ENCODE assay signal across 14 cellular contexts in the genomic region with DNA sequence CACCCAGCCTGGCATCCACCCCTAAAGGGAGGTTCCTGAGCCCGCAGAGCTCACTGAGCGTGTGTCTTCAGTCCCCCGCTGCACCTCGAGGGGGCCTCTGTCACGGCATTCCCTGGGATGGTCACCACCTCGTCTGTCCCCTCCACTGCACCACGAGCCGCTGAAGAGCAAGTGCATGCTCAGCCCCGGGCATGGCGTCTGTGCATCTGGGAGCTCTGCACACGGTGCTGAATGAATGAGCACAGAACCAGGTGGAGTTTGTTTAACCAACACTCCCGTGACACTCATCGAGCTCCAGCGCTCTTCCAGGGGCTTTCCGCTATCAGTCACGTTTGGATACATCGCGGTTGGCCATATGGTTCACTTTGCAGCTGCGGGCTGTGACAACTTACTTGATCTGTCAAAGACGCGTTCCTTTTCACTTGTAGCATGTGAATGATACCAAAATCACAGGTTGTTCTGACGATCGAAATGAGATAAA. TPM values are rescaled to one million over a fixed set of nuclear protein-coding genes. Genes with fewer than 3 reads are reported as not detected.
DNase-seq lines count a peak whose midpoint lies in the region; ATAC-seq and TF ChIP-seq lines count a peak whose summit lies in the region.
"Had no signal": no experiment of that assay in that cellular context is flagged by ENCODE, and none has a peak within 500 bp of the region (broad histone marks: within the 10 kb centered on the region; RNA-seq: fewer than 3 reads in every experiment).

No MANE protein-coding gene starts in this region.

- H3K27ac ChIP-seq in BLaER1 treated with 17β-estradiol and CSF1 and Interleukin-3, amounts not matched to agents 10 nM and 100 nM: peak overlapping the region in 3 of 11 experiments; percentile 14 to 47 (median 15); a peak in 4 of 22 replicates
- H3K27ac ChIP-seq in OCI-LY1 (ENCODE audit: low read depth, low read length, poor library complexity, severe bottlenecking) (peak overlapping the region; percentile 92), gastrocnemius medialis (no peak overlapping the region)
- H3K27ac ChIP-seq: ascending aorta had no signal

- peak; percentile 63 for ATAC-seq in GM18502 (IDR thresholded peaks at IDR 0.05; ENCODE audit: poor library complexity, unreplicated experiment)
- no peak for ATAC-seq in gastrocnemius medialis
- no peak for ATAC-seq in HG03196 (IDR thresholded peaks at IDR 0.05; ENCODE audit: unreplicated experiment)
- ATAC-seq: CD8-positive, alpha-beta T cell had no signal

- H3K9me3 ChIP-seq in BLaER1 treated with 17β-estradiol and CSF1 and Interleukin-3, amounts not matched to agents 10 nM and 100 nM (replicated peaks in 1 of 11): peaks cover 0 to 17% (median 4%) of the 10 kb centered on the region in 11 experiments; a peak in 5 of 22 replicates
- H3K9me3 ChIP-seq in OCI-LY1 (ENCODE audit: low read length) (no peaks in the 10 kb centered on the region), gastrocnemius medialis (no peaks in the 10 kb centered on the region)
- H3K9me3 ChIP-seq: ascending aorta had no signal

- H2AFZ ChIP-seq in OCI-LY1 (ENCODE audit: low read length): no peak overlapping the region

- H3K27me3 ChIP-seq in BLaER1 treated with 17β-estradiol and CSF1 and Interleukin-3, amounts not matched to agents 10 nM and 100 nM: no peaks in the 10 kb centered on the region
- H3K27me3 ChIP-seq in OCI-LY1 (ENCODE audit: insufficient read depth, low read length) (no peaks in the 10 kb centered on the region), gastrocnemius medialis (no peaks in the 10 kb centered on the region)
- H3K27me3 ChIP-seq: ascending aorta had no signal

- no peaks in the 10 kb centered on the region for H3K36me3 ChIP-seq in BLaER1 treated with 17β-estradiol and CSF1 and Interleukin-3, amounts not matched to agents 10 nM and 100 nM
- H3K36me3 ChIP-seq in OCI-LY1 (ENCODE audit: insufficient read depth, low read length) (no peaks in the 10 kb centered on the region; the same call in 1 of the 2 replicates), gastrocnemius medialis (no peaks in the 10 kb centered on the region)
- H3K36me3 ChIP-seq: ascending aorta had no signal

- intact Hi-C loops in gastrocnemius medialis (cut with DNase I; ENCODE audit: low total_unique reads): no loop called here

- H3K9me2 ChIP-seq in OCI-LY1 (ENCODE audit: low read depth, low read length): no peaks in the 10 kb centered on the region

- TF ChIP-seq CTCF in OCI-LY1 (IDR thresholded peaks at IDR 0.05; ENCODE audit: low read length): peak; percentile 20; the same call in 1 of the 2 replicates
- no peak for TF ChIP-seq CTCF in gastrocnemius medialis (IDR thresholded peaks at IDR 0.05 in 4 of 5, conservative IDR thresholded peaks at IDR 0.05 in 1 of 5)

- peak overlapping the region; percentile 26 to 70 (median 53); a peak in 21 of 22 replicates for H3K4me2 ChIP-seq in BLaER1 treated with 17β-estradiol and CSF1 and Interleukin-3, amounts not matched to agents 10 nM and 100 nM
- peak overlapping the region; percentile 80 for H3K4me2 ChIP-seq in OCI-LY1 (ENCODE audit: low read length)

- H3K4me3 ChIP-seq in BLaER1 treated with 17β-estradiol and CSF1 and Interleukin-3, amounts not matched to agents 10 nM and 100 nM: no peak overlapping the region
- peak overlapping the region; percentile 57 for H3K4me3 ChIP-seq in OCI-LY1 (ENCODE audit: low read depth, low read length, poor library complexity, severe bottlenecking)
- no peak overlapping the region for H3K4me3 ChIP-seq in gastrocnemius medialis
- H3K4me3 ChIP-seq: ascending aorta had no signal

- in situ Hi-C loops in gastrocnemius medialis (cut with MboI; ENCODE audit: low sequenced_read_pairs in 4 of 4): no loop called here

- peaks cover 8 to 39% (median 31%) of the 10 kb centered on the region in 10 experiments for H3K4me1 ChIP-seq in BLaER1 treated with 17β-estradiol and CSF1 and Interleukin-3, amounts not matched to agents 10 nM and 100 nM
- H3K4me1 ChIP-seq in OCI-LY1 (ENCODE audit: insufficient read depth, low read length, severe bottlenecking) (peaks cover 46% of the 10 kb centered on the region), gastrocnemius medialis (no peaks in the 10 kb centered on the region)
- H3K4me1 ChIP-seq: ascending aorta had no signal

- no peaks in the 10 kb centered on the region for H3K79me2 ChIP-seq in OCI-LY1 (ENCODE audit: insufficient read depth, low read length)

- TF ChIP-seq POLR2A in gastrocnemius medialis (IDR thresholded peaks at IDR 0.05): no peak

- H4K20me1 ChIP-seq in BLaER1 treated with 17β-estradiol and CSF1 and Interleukin-3, amounts not matched to agents 10 nM and 100 nM: no peaks in the 10 kb centered on the region
- H4K20me1 ChIP-seq in OCI-LY1 (ENCODE audit: insufficient read depth, low read length): no peaks in the 10 kb centered on the region

- peak; percentile 80 for DNase-seq in left kidney (ENCODE audit: low read depth, low spot score)
- DNase-seq in gastrocnemius medialis: no peak
- DNase-seq in AG20443 (ENCODE audit: low spot score): no peak
- DNase-seq in HK-2 (ENCODE audit: unreplicated experiment): no peak
- DNase-seq: HCEC 1CT; occipital lobe; stimulated activated CD4-positive, alpha-beta T cell treated with anti-CD3 and anti-CD28 coated beads, Interleukin-2, amount 100 ng/mL, for 24 hours; stimulated activated naive CD4-positive, alpha-beta T cell treated with Interleukin-2 at 50 U/mL for 16 hours had no signal

- 0 out of 22 replicates have a peak overlapping the region, but pooled peaks of 3 of the 11 experiments have one; percentile 4 to 29 (median 13) for H3K9ac ChIP-seq in BLaER1 treated with 17β-estradiol and CSF1 and Interleukin-3, amounts not matched to agents 10 nM and 100 nM
- H3K9ac ChIP-seq in OCI-LY1 (ENCODE audit: low read length): peak overlapping the region; percentile 63

- H3F3A ChIP-seq in OCI-LY1 (ENCODE audit: insufficient read depth, low read length): no peaks in the 10 kb centered on the region

RNA-seq across cellular contexts. Expression of a gene that starts 9.2 kb away (rescaled TPM):
- not detected for total RNA-seq in gastrocnemius medialis
- total RNA-seq: ascending aorta; CD8-positive, alpha-beta T cell; occipital lobe had no signal

RNA-seq across cellular contexts. Expression of a gene that starts 36.2 kb away (rescaled TPM):
- total RNA-seq in gastrocnemius medialis: not detected
- total RNA-seq: CD8-positive, alpha-beta T cell had no signal
